In genomic region chr10:77027576-77027975, GRCh38 we compare ENCODE assay signal across 16 cellular contexts.
A peak's percentile ranks its signal among the peaks of the same experiment; 100 is the strongest.
DNase-seq lines count a peak whose midpoint lies in the region; ATAC-seq and TF ChIP-seq lines count a peak whose summit lies in the region.
"Had no signal": no experiment of that assay in that cellular context is flagged by ENCODE, and none has a peak within 500 bp of the region (broad histone marks: within the 10 kb centered on the region; RNA-seq: fewer than 3 reads in every experiment).

No MANE protein-coding gene starts in this region.

- H3K4me3 ChIP-seq in OCI-LY7 (ENCODE audit: low read depth, low read length, poor library complexity, severe bottlenecking) (no peak overlapping the region), heart left ventricle (no peak overlapping the region)
- H3K4me3 ChIP-seq: heart right ventricle had no signal

- BruUV-seq in OCI-LY7 (replicated peaks; lab: Mats Ljungman, UMichigan): no TSS peak

- no peaks in the 10 kb centered on the region for H3K9me3 ChIP-seq in H9 (ENCODE audit: control insufficient read depth, low read depth, low read length)
- H3K9me3 ChIP-seq in OCI-LY7 (ENCODE audit: low read length): no peaks in the 10 kb centered on the region
- no peaks in the 10 kb centered on the region for H3K9me3 ChIP-seq in heart left ventricle
- H3K9me3 ChIP-seq: heart right ventricle had no signal

- no peak overlapping the region for H2BK15ac ChIP-seq in H9 (ENCODE audit: low read depth, low read length)

- H3K79me2 ChIP-seq in H9 (ENCODE audit: insufficient read depth, low read length): no peaks in the 10 kb centered on the region
- no peaks in the 10 kb centered on the region for H3K79me2 ChIP-seq in OCI-LY7 (ENCODE audit: insufficient read depth, low read depth, low read length)
- H3K79me2 ChIP-seq: parathyroid adenoma had no signal

- no peaks in the 10 kb centered on the region for H3K9me3 Mint-ChIP-seq in H9
- H3K9me3 Mint-ChIP-seq: activated naive CD8-positive, alpha-beta T cell treated with anti-CD3 and anti-CD28 coated beads, Interleukin-2, amount 50 U/mL, for 24 hours; stimulated activated naive CD8-positive, alpha-beta T cell treated with anti-CD3 and anti-CD28 coated beads, Interleukin-15, Interleukin-2, amounts not matched to agents 100 ng/mL and 50 ng/mL, for 24 hours; T-cell had no signal

- no peak overlapping the region for H4K5ac ChIP-seq in H9 (ENCODE audit: insufficient read length, low read depth, low read length)

- H2BK12ac ChIP-seq in H9 (ENCODE audit: insufficient read length, low read depth, low read length): no peak overlapping the region

- CTCF ChIA-PET in OCI-LY7 (lab: Charles Lee; ENCODE audit: unreplicated experiment): no interaction called here

- H2AFZ ChIP-seq in H9 (ENCODE audit: low read length): no peak overlapping the region
- H2AFZ ChIP-seq in OCI-LY7 (ENCODE audit: low read length): no peak overlapping the region
- H2AFZ ChIP-seq: parathyroid adenoma had no signal

- no peak for TF ChIP-seq CTCF in H9 (conservative IDR thresholded peaks at IDR 0.05)
- no peak for TF ChIP-seq CTCF in OCI-LY7 (conservative IDR thresholded peaks at IDR 0.05; ENCODE audit: low read length)
- no peak for TF ChIP-seq CTCF in heart left ventricle (IDR thresholded peaks at IDR 0.05)

- H3K27ac ChIP-seq in H9 (ENCODE audit: insufficient read length, low read depth, low read length): no peak overlapping the region
- no peak overlapping the region for H3K27ac ChIP-seq in OCI-LY7 (ENCODE audit: low read depth, low read length, poor library complexity, severe bottlenecking)
- no peak overlapping the region for H3K27ac ChIP-seq in heart left ventricle
- H3K27ac ChIP-seq: heart right ventricle, parathyroid adenoma had no signal

- no CpG with 5 or more reads among the region's 9 CpGs for WGBS in H9 (ENCODE audit: extremely low coverage, insufficient read length, low lambda C conversion rate)
- WGBS in heart left ventricle, 4 donors: 85 to 95% (median 89%) methylated on average over 8 to 9 of the region's 9 CpGs

- H3K36me3 ChIP-seq in OCI-LY7 (ENCODE audit: insufficient read depth, low read length) (no peaks in the 10 kb centered on the region), heart left ventricle (no peaks in the 10 kb centered on the region)
- H3K36me3 ChIP-seq: heart right ventricle had no signal

- H3K4me3 Mint-ChIP-seq in H9: no peak overlapping the region
- H3K4me3 Mint-ChIP-seq: activated naive CD8-positive, alpha-beta T cell treated with anti-CD3 and anti-CD28 coated beads, Interleukin-2, amount 50 U/mL, for 24 hours; stimulated activated naive CD8-positive, alpha-beta T cell treated with anti-CD3 and anti-CD28 coated beads, Interleukin-15, Interleukin-2, amounts not matched to agents 100 ng/mL and 50 ng/mL, for 24 hours; T-cell had no signal

- H3K18ac ChIP-seq in H9 (ENCODE audit: insufficient read length, low read depth, low read length): no peak overlapping the region

- no peaks in the 10 kb centered on the region; the same call in 1 of the 2 replicates for H3K4me1 ChIP-seq in H9 (ENCODE audit: insufficient read depth, low read length)
- H3K4me1 ChIP-seq in OCI-LY7 (ENCODE audit: insufficient read depth, low read length, poor library complexity, severe bottlenecking): no peaks in the 10 kb centered on the region
- H3K4me1 ChIP-seq in heart left ventricle: no peaks in the 10 kb centered on the region
- H3K4me1 ChIP-seq: parathyroid adenoma had no signal

- H3K4me1 Mint-ChIP-seq in H9: peaks cover 3 to 6% of the 10 kb centered on the region in 2 experiments
- H3K4me1 Mint-ChIP-seq: activated naive CD8-positive, alpha-beta T cell treated with anti-CD3 and anti-CD28 coated beads, Interleukin-2, amount 50 U/mL, for 24 hours had no signal

- H3K56ac ChIP-seq in H9 (ENCODE audit: insufficient read length, low read depth, low read length): no peak overlapping the region

- H3K23me2 ChIP-seq in H9 (ENCODE audit: insufficient read length, low read depth, low read length, poor library complexity, severe bottlenecking): no peaks in the 10 kb centered on the region

- H4K20me1 ChIP-seq in H9 (ENCODE audit: control insufficient read depth, insufficient read depth, insufficient read length) (peaks cover 3% of the 10 kb centered on the region), OCI-LY7 (ENCODE audit: insufficient read depth, low read length) (no peaks in the 10 kb centered on the region)

- no peak overlapping the region for H2AK5ac ChIP-seq in H9 (ENCODE audit: insufficient read length, low read length)

- DNase-seq in OCI-M1 (lab: John Stamatoyannopoulos, UW) (peak; percentile 61), H9 (no peak), HPDE6-E6E7 (ENCODE audit: extremely low spot score) (no peak), OCI-LY7 (ENCODE audit: low spot score) (no peak), heart left ventricle (no peak)
- DNase-seq: activated naive CD8-positive, alpha-beta T cell treated with anti-CD3 and anti-CD28 coated beads, Interleukin-2, amount 50 U/mL, for 24 hours; effector memory CD4-positive, alpha-beta T cell; heart right ventricle; KBM-7; stimulated activated CD4-positive, alpha-beta T cell treated with anti-CD3 and anti-CD28 coated beads, Interleukin-1b, Interleukin-23, amount 100 ng/mL, for 48 hours had no signal

- intact Hi-C loops in OCI-LY7 (cut with micrococcal nuclease; ENCODE audit: unreplicated experiment): no loop called here
- intact Hi-C loops in heart left ventricle (cut with DNase I): no loop called here

- no peak overlapping the region for H3K27ac Mint-ChIP-seq in H9
- H3K27ac Mint-ChIP-seq: activated naive CD8-positive, alpha-beta T cell treated with anti-CD3 and anti-CD28 coated beads, Interleukin-2, amount 50 U/mL, for 24 hours; stimulated activated naive CD8-positive, alpha-beta T cell treated with anti-CD3 and anti-CD28 coated beads, Interleukin-15, Interleukin-2, amounts not matched to agents 100 ng/mL and 50 ng/mL, for 24 hours; T-cell had no signal

- H3K14ac ChIP-seq in H9 (ENCODE audit: insufficient read depth, low read length): no peak overlapping the region

- H3T11ph ChIP-seq in H9 (ENCODE audit: low read length): no peak overlapping the region

- no peak overlapping the region for H3K4me2 ChIP-seq in H9 (ENCODE audit: insufficient read depth, insufficient read length, low read length)
- H3K4me2 ChIP-seq in OCI-LY7 (ENCODE audit: low read length): no peak overlapping the region

- H2BK5ac ChIP-seq in H9 (ENCODE audit: insufficient read length, low read length): no peak overlapping the region

- TF ChIP-seq POLR2A in heart left ventricle (IDR thresholded peaks at IDR 0.05): no peak

- H2BK120ac ChIP-seq in H9 (ENCODE audit: low read depth, low read length, poor library complexity, severe bottlenecking): no peak overlapping the region

- H3K36me3 Mint-ChIP-seq in H9 (ENCODE audit: insufficient read depth in 1 of 3, low read depth in 3 of 3): no peaks in the 10 kb centered on the region
- H3K36me3 Mint-ChIP-seq: T-cell had no signal

- H3K79me1 ChIP-seq in H9 (ENCODE audit: insufficient read depth, low read depth, low read length, poor library complexity, severe bottlenecking): no peaks in the 10 kb centered on the region

- H3K27me3 Mint-ChIP-seq in H9 (ENCODE audit: low read depth): no peaks in the 10 kb centered on the region; the same call in 1 of the 2 replicates
- H3K27me3 Mint-ChIP-seq: activated naive CD8-positive, alpha-beta T cell treated with anti-CD3 and anti-CD28 coated beads, Interleukin-2, amount 50 U/mL, for 24 hours had no signal

- no peak overlapping the region for H4K8ac ChIP-seq in H9 (replicated peaks; ENCODE audit: insufficient read length, low read depth, low read length)

- H3K9me2 ChIP-seq in OCI-LY7 (ENCODE audit: insufficient read depth, low read length): no peaks in the 10 kb centered on the region

- no peak overlapping the region for H3K4ac ChIP-seq in H9 (ENCODE audit: low read depth, low read length)

- POLR2A ChIA-PET in OCI-LY7 (lab: Charles Lee): no interaction called here

- no peak overlapping the region for H4K91ac ChIP-seq in H9 (ENCODE audit: insufficient read length, low read depth, low read length)

- H3K23ac ChIP-seq in H9 (ENCODE audit: insufficient read length, low read depth, low read length): no peak overlapping the region

- H2BK20ac ChIP-seq in H9 (ENCODE audit: low read depth, low read length, poor library complexity, severe bottlenecking): no peak overlapping the region

- ATAC-seq in GM18508 (IDR thresholded peaks at IDR 0.05; ENCODE audit: insufficient read depth, unreplicated experiment) (peak; percentile 82), GM21423 (IDR thresholded peaks at IDR 0.05; ENCODE audit: unreplicated experiment) (peak; percentile 77), HG03135 (IDR thresholded peaks at IDR 0.05; ENCODE audit: unreplicated experiment) (peak; percentile 63), heart left ventricle (no peak)
- ATAC-seq: activated naive CD8-positive, alpha-beta T cell treated with anti-CD3 and anti-CD28 coated beads, Interleukin-2, amount 50 U/mL, for 24 hours; heart right ventricle; T-cell had no signal

- no peak overlapping the region for H3K9ac ChIP-seq in H9 (ENCODE audit: extremely low read depth, insufficient read length, low read length)
- H3K9ac ChIP-seq: parathyroid adenoma had no signal

- H3K27me3 ChIP-seq in H9 (ENCODE audit: insufficient read depth, low read length) (no peaks in the 10 kb centered on the region), heart left ventricle (peaks cover 0 to 10% (median 0%) of the 10 kb centered on the region in 9 donors)

Comparison
In these comparisons a context has a peak if more than half of its experiments do, and no peak if none do; other contexts are left out.
1. ATAC-seq: peak in GM18508 (single experiment), GM21423 (single experiment) and HG03135 (single experiment); none in heart left ventricle (0 of 4).